25 cellular contexts compared by ENCODE assay signal in genomic region chr2:54079331-54079730, GRCh38. TPM values are rescaled to one million over a fixed set of nuclear protein-coding genes. Genes with fewer than 3 reads are reported as not detected.
A peak's percentile ranks its signal among the peaks of the same experiment; 100 is the strongest.
DNase-seq lines count a peak whose midpoint lies in the region; ATAC-seq, FAIRE-seq and TF ChIP-seq lines count a peak whose summit lies in the region.
"Had no signal": no experiment of that assay in that cellular context is flagged by ENCODE, and none has a peak within 500 bp of the region (broad histone marks: within the 10 kb centered on the region; RNA-seq: fewer than 3 reads in every experiment).

No MANE protein-coding gene starts in this region.

- no peaks in the 10 kb centered on the region for H3K27me3 Mint-ChIP-seq in nephron progenitor cell (ENCODE audit: low read depth, poor library complexity)
- H3K27me3 Mint-ChIP-seq: CD4-positive, alpha-beta memory T cell had no signal

- H3K27ac ChIP-seq in A549 (no peak overlapping the region), dorsolateral prefrontal cortex (peak overlapping the region; percentile 2 to 93 (median 77))
- H3K27ac ChIP-seq: BLaER1 treated with 17β-estradiol and CSF1 and Interleukin-3, amounts not matched to agents 10 nM and 100 nM; KMS-11; PC-9; SK-N-MC had no signal

- H3K27ac Mint-ChIP-seq in nephron progenitor cell, result no peak overlapping the region
- H3K27ac Mint-ChIP-seq: CD4-positive, alpha-beta memory T cell; GM23338 had no signal

- peaks cover 8% of the 10 kb centered on the region for H3K4me1 Mint-ChIP-seq in nephron progenitor cell
- H3K4me1 Mint-ChIP-seq: CD4-positive, alpha-beta memory T cell; GM23338 had no signal

- no peaks in the 10 kb centered on the region for H3K9me3 ChIP-seq in A549
- H3K9me3 ChIP-seq: Caco-2, HAP-1 had no signal

- no peak for TF ChIP-seq CTCF in A549 (IDR thresholded peaks at IDR 0.05)
- TF ChIP-seq CTCF in dorsolateral prefrontal cortex (IDR thresholded peaks at IDR 0.05 in 54 of 56, conservative IDR thresholded peaks at IDR 0.05 in 2 of 56; ENCODE audit: low read depth in 1 of 56, partially characterized antibody in 56 of 56), result no peak
- TF ChIP-seq CTCF in nephron progenitor cell (IDR thresholded peaks at IDR 0.05), result no peak

- WGBS in A549 (ENCODE audit: missing lambda C conversion rate), result 73% methylated on average over 2 of the region's 2 CpGs

- H3K4me2 ChIP-seq in A549, result no peak overlapping the region
- H3K4me2 ChIP-seq: BLaER1 treated with 17β-estradiol and CSF1 and Interleukin-3, amounts not matched to agents 10 nM and 100 nM; GM23338; KMS-11; PC-9 had no signal

- TF ChIP-seq EP300 in A549 (IDR thresholded peaks at IDR 0.05), result no peak

- intact Hi-C loops in dorsolateral prefrontal cortex (cut with DNase I), result no loop called here

- H3K27me3 ChIP-seq in dorsolateral prefrontal cortex, result no peaks in the 10 kb centered on the region
- H3K27me3 ChIP-seq: BLaER1 treated with 17β-estradiol and CSF1 and Interleukin-3, amounts not matched to agents 10 nM and 100 nM had no signal

- H3K4me3 ChIP-seq in A549 (no peak overlapping the region), dorsolateral prefrontal cortex (peak overlapping the region in 3 of 59 donors; percentile 0 to 31 (median 1))
- H3K4me3 ChIP-seq: BLaER1 treated with 17β-estradiol and CSF1 and Interleukin-3, amounts not matched to agents 10 nM and 100 nM; GM23338; HAP-1; PC-9; SK-N-MC had no signal

- no peaks in the 10 kb centered on the region for H3K36me3 Mint-ChIP-seq in nephron progenitor cell (ENCODE audit: low read depth)
- H3K36me3 Mint-ChIP-seq: CD4-positive, alpha-beta memory T cell had no signal

- no peak for ATAC-seq in A549
- no peak for ATAC-seq in HG03280 (IDR thresholded peaks at IDR 0.05; ENCODE audit: unreplicated experiment)
- ATAC-seq: GM23338 had no signal

- TF ChIP-seq POLR2A in A549 (IDR thresholded peaks at IDR 0.05; ENCODE audit: low read length), result no peak

- no peak for FAIRE-seq in A549 (lab: Jason Lieb, UNC)

- CTCF ChIA-PET in A549 (lab: Yijun Ruan, JAX), result interaction anchor here (0.6 to 1.4 kb wide), 2 partner anchors 28 to 116 kb away, joined by 3 to 5 read pairs; no protein-coding TSS in a partner anchor

- H3K4me3 Mint-ChIP-seq in nephron progenitor cell, result no peak overlapping the region
- H3K4me3 Mint-ChIP-seq: CD4-positive, alpha-beta memory T cell; GM23338 had no signal

- H3K4me1 ChIP-seq in A549, result peaks cover 2% of the 10 kb centered on the region; the same call in 2 of the 3 replicates
- H3K4me1 ChIP-seq: Caco-2, HAP-1 had no signal

- DNase-seq in A549 (ENCODE audit: low read depth in 1 of 2, low spot score in 1 of 2), result no peak
- DNase-seq in Ammon's horn (ENCODE audit: low spot score), result peak; percentile 76
- peak in 1 of 10 donors; percentile 39 for DNase-seq in dorsolateral prefrontal cortex
- DNase-seq in pons (ENCODE audit: low spot score), result peak; percentile 89
- no peak for DNase-seq in nephron progenitor cell
- DNase-seq in NCI-H2107 treated with DMSO at 0.1 percent for 48 hours (lab: John Stamatoyannopoulos, UW; ENCODE audit: unreplicated experiment), result no peak
- DNase-seq: ACHN; Caco-2; CD4-positive, alpha-beta memory T cell; DMS 273 treated with DMSO at 0.1 percent for 48 hours; GDM1; NCI-H1105; NCI-H146; NCI-H2029; NCI-H510A treated with DMSO at 0.1 percent for 48 hours; NCI-H748 treated with DMSO at 0.1 percent for 48 hours; PC-9; RPMI8226; SHP77 treated with DMSO at 0.1 percent for 48 hours had no signal

- TF ChIP-seq RAD21 in A549 (conservative IDR thresholded peaks at IDR 0.05 in 1 of 2, IDR thresholded peaks at IDR 0.05 in 1 of 2), result no peak

- H3K9me3 Mint-ChIP-seq in nephron progenitor cell, result no peaks in the 10 kb centered on the region
- H3K9me3 Mint-ChIP-seq: CD4-positive, alpha-beta memory T cell; GM23338 had no signal

- POLR2A ChIA-PET in A549 (lab: Yijun Ruan, JAX), result no interaction called here

TF ChIP-seq in A549, 52 proteins besides CTCF, POLR2A, EP300 and RAD21:
- TF ChIP-seq FOSB (CRISPR knock-in tag; IDR thresholded peaks at IDR 0.05), result no peak
- peak; percentile 20 for TF ChIP-seq MAFK (IDR thresholded peaks at IDR 0.05; ENCODE audit: partially characterized antibody)

RNA-seq across cellular contexts. Expression of gene ACYP2, which starts 36.1 kb away (rescaled TPM):
- 8.5 and 10.0 TPM in 2 replicates for polyA plus RNA-seq in A549 (2011; rRNA removed)
- polyA plus RNA-seq in A549 (2012; cell fraction: cytosol; rRNA removed), result 4.6 and 6.1 TPM in 2 replicates
- 1.9 and 2.4 TPM in 2 replicates for polyA plus RNA-seq in A549 (2012; cell fraction: nucleus; rRNA removed)
- polyA plus RNA-seq in A549 (2017; fragmentation: RNase III; extraction: RNeasy Plus Mini Kit Qiagen cat#74134 plus additional on column Dnase treatment), result 10.0 to 11.4 TPM (median 11.3 TPM) in 3 replicates
- 4.0 and 5.1 TPM in 2 replicates for polyA minus RNA-seq in A549 (2011; rRNA and poly(A)+ RNA removed)
- total RNA-seq in dorsolateral prefrontal cortex, result 10 to 100 TPM; 51.6 to 88.2 (median 68.5) TPM

Comparison
In these comparisons a context has a peak if more than half of its experiments do, and no peak if none do; other contexts are left out.
1. DNase-seq: peak in Ammon's horn (single experiment) and pons (single experiment); none in A549 (0 of 2), nephron progenitor cell (single experiment) and NCI-H2107 treated with DMSO at 0.1 percent for 48 hours (single experiment).
2. H3K27ac ChIP-seq: peak in dorsolateral prefrontal cortex (59 of 59); none in A549 (0 of 2).